29 cellular contexts compared by ENCODE assay signal in genomic region chr16:6009151-6009550, GRCh38.
"Had no signal": no experiment of that assay in that cellular context is flagged by ENCODE, and none has a peak within 500 bp of the region (broad histone marks: within the 10 kb centered on the region; RNA-seq: fewer than 3 reads in every experiment).

No MANE protein-coding gene starts in this region.

- H3K27me3 ChIP-seq: esophagus squamous epithelium, neutrophil, right atrium auricular region, stomach, thyroid gland, upper lobe of left lung had no signal

- H3K27ac ChIP-seq: coronary artery, esophagus squamous epithelium, heart right ventricle, neutrophil, parathyroid adenoma, right atrium auricular region, stomach, thyroid gland, upper lobe of left lung had no signal

- FAIRE-seq: endothelial cell of umbilical vein, islet of Langerhans, urothelium cell line had no signal

- H3K4me3 ChIP-seq: coronary artery, esophagus squamous epithelium, heart right ventricle, right atrium auricular region, smooth muscle cell, stomach, thyroid gland, upper lobe of left lung had no signal

- H3K9me3 ChIP-seq: esophagus squamous epithelium, neutrophil, thyroid gland, upper lobe of left lung had no signal

- DNase-seq: dermis blood vessel endothelial cell; effector memory CD4-positive, alpha-beta T cell; erythroblast; esophagus squamous epithelium; foreskin melanocyte; glutamatergic neuron; heart right ventricle; hippocampal formation; kidney glomerular epithelial cell; mesenchymal stem cell; natural killer cell; stimulated activated CD4-positive, alpha-beta T cell treated with anti-CD3 and anti-CD28 coated beads, Interleukin-12 subunit alpha, Interleukin-12 subunit beta, amount 100 ng/mL, for 4 hours; stimulated activated CD4-positive, alpha-beta T cell treated with anti-CD3 and anti-CD28 coated beads, Interleukin-1b, Interleukin-23, amount 100 ng/mL, for 48 hours; stimulated activated CD4-positive, alpha-beta T cell treated with anti-CD3 and anti-CD28 coated beads, Interleukin-4, amount 100 ng/mL, for 1 hour; stimulated activated naive CD4-positive, alpha-beta T cell treated with Interleukin-2 at 50 U/mL for 16 hours; stomach; thyroid gland; upper lobe of left lung had no signal

- H3K9ac ChIP-seq: parathyroid adenoma had no signal

- H3K36me3 ChIP-seq: esophagus squamous epithelium, heart right ventricle, neutrophil, right atrium auricular region, stomach, thyroid gland, upper lobe of left lung had no signal

- ATAC-seq: heart right ventricle; left lobe of liver; natural killer cell; sciatic nerve; stimulated activated effector memory CD8-positive, alpha-beta T cell treated with anti-CD3 and anti-CD28 coated beads, Interleukin-12 subunit alpha, Interleukin-12 subunit beta, amount 100 ng/mL, for 72 hours had no signal

- H3K4me1 ChIP-seq: esophagus squamous epithelium, heart right ventricle, parathyroid adenoma, right atrium auricular region, stomach, thyroid gland, upper lobe of left lung had no signal
